Comparison of ENCODE assay signal across 21 cellular contexts in the genomic region with DNA sequence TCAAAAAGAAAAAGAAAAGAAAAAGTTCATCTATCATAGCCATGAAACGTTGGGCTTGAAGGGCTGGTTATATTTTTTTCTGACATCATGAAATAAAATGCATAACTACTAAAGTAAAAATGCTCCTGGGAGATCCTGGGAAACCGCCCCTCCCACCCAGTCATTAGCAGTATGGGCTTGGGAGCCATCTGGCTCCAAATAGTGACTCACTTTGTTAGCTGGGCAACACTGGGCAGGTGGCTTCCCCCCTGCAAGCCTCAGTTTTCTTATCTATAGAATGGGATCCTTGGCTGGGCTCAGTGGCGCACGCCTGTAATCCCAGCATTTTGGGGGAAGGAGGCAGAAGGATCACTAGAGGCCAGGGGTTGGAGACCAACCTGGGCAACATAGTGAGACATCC.
DNase-seq lines count a peak whose midpoint lies in the region; ATAC-seq, FAIRE-seq and TF ChIP-seq lines count a peak whose summit lies in the region.
"Had no signal": no experiment of that assay in that cellular context is flagged by ENCODE, and none has a peak within 500 bp of the region (broad histone marks: within the 10 kb centered on the region; RNA-seq: fewer than 3 reads in every experiment).

No MANE protein-coding gene starts in this region.

- no peak overlapping the region for H2BK5ac ChIP-seq in H9 (ENCODE audit: insufficient read length, low read length)

- H3K4me1 ChIP-seq in H9 (ENCODE audit: insufficient read depth, low read length) (no peaks in the 10 kb centered on the region), K562 (replicated peaks in 1 of 2; ENCODE audit: control insufficient read depth in 2 of 2, insufficient read depth in 2 of 2, low read length in 2 of 2) (peaks cover 0 to 28% of the 10 kb centered on the region in 2 experiments; a peak in 3 of 5 replicates)
- H3K4me1 ChIP-seq: A549, SJCRH30 had no signal

- no peak overlapping the region for H4K5ac ChIP-seq in H9 (ENCODE audit: insufficient read length, low read depth, low read length)

- H3K27me3 Mint-ChIP-seq in H9 (ENCODE audit: low read depth) = peaks cover 5% of the 10 kb centered on the region
- H3K27me3 Mint-ChIP-seq in activated CD8-positive, alpha-beta T cell treated with anti-CD3 and anti-CD28 coated beads, Interleukin-2, amount 10 ng/mL, durations not matched to agents 7 days and 5 days (ENCODE audit: low read depth) = peaks cover 2% of the 10 kb centered on the region

- DNase-seq in SHP77 (lab: John Stamatoyannopoulos, UW) (peak; percentile 34 to 48), SHP77 treated with DMSO at 0.1 percent for 48 hours (lab: John Stamatoyannopoulos, UW) (no peak), H9 (peak; percentile 13), K562 (ENCODE audit: extremely low read depth in 1 of 4, low spot score in 3 of 4) (no peak)
- DNase-seq in activated CD8-positive, alpha-beta T cell treated with anti-CD3 and anti-CD28 coated beads, Interleukin-2, amount 10 ng/mL, durations not matched to agents 7 days and 5 days = no peak
- DNase-seq: KBM-7, NCI-H1105 treated with DMSO at 0.1 percent for 48 hours, NCI-H1694, NCI-H2081 treated with DMSO at 0.1 percent for 48 hours, NCI-H510A, NCI-H774, SJCRH30, T-helper 17 cell had no signal

- H3K27me3 ChIP-seq in H9 (ENCODE audit: insufficient read depth, low read length) (no peaks in the 10 kb centered on the region), K562 (ENCODE audit: control insufficient read depth in 2 of 2, insufficient read depth in 2 of 2, low read length in 2 of 2) (no peaks in the 10 kb centered on the region; a peak in 1 of 5 replicates)
- H3K27me3 ChIP-seq: BLaER1 treated with 17β-estradiol and CSF1 and Interleukin-3, amounts not matched to agents 10 nM and 100 nM; SJCRH30 had no signal

- H3K27ac Mint-ChIP-seq in H9 = no peak overlapping the region
- H3K27ac Mint-ChIP-seq in activated CD8-positive, alpha-beta T cell treated with anti-CD3 and anti-CD28 coated beads, Interleukin-2, amount 10 ng/mL, durations not matched to agents 7 days and 5 days = no peak overlapping the region
- H3K27ac Mint-ChIP-seq: T-helper 17 cell had no signal

- no peak overlapping the region for H3K4ac ChIP-seq in H9 (ENCODE audit: low read depth, low read length)

- no peaks in the 10 kb centered on the region for H3K36me3 ChIP-seq in K562 (ENCODE audit: control insufficient read depth, insufficient read depth, low read length)
- H3K36me3 ChIP-seq: BLaER1 treated with 17β-estradiol and CSF1 and Interleukin-3, amounts not matched to agents 10 nM and 100 nM; SJCRH30 had no signal

- H3K9me3 ChIP-seq in H9 (ENCODE audit: control insufficient read depth, low read depth, low read length) (no peaks in the 10 kb centered on the region), K562 (replicated peaks; ENCODE audit: control insufficient read depth, insufficient read depth, low read depth, low read length) (no peaks in the 10 kb centered on the region)
- H3K9me3 ChIP-seq: A549; BLaER1 treated with 17β-estradiol and CSF1 and Interleukin-3, amounts not matched to agents 10 nM and 100 nM; SJCRH30 had no signal

- H3K36me3 Mint-ChIP-seq in H9 (ENCODE audit: insufficient read depth in 1 of 3, low read depth in 3 of 3) = no peaks in the 10 kb centered on the region; a peak in 1 of 7 replicates
- H3K36me3 Mint-ChIP-seq in activated CD8-positive, alpha-beta T cell treated with anti-CD3 and anti-CD28 coated beads, Interleukin-2, amount 10 ng/mL, durations not matched to agents 7 days and 5 days (ENCODE audit: low read depth) = no peaks in the 10 kb centered on the region

- no peak overlapping the region for H3K27ac ChIP-seq in H9 (ENCODE audit: insufficient read length, low read depth, low read length)
- no peak overlapping the region for H3K27ac ChIP-seq in K562 (ENCODE audit: extremely low read depth, low read depth, low read length)
- H3K27ac ChIP-seq: A549; BLaER1 treated with 17β-estradiol and CSF1 and Interleukin-3, amounts not matched to agents 10 nM and 100 nM; RWPE1; SJCRH30 had no signal

- TF ChIP-seq RAD21 in K562 (CRISPR knock-in tag; conservative IDR thresholded peaks at IDR 0.05 in 1 of 2, IDR thresholded peaks at IDR 0.05 in 1 of 2) = no peak

- POLR2A ChIA-PET in K562 (lab: Yijun Ruan, JAX) = no interaction called here
- POLR2A ChIA-PET in activated CD8-positive, alpha-beta T cell treated with anti-CD3 and anti-CD28 coated beads, Interleukin-2, amount 10 ng/mL, durations not matched to agents 7 days and 5 days (lab: Charles Lee) = no interaction called here

- TF ChIP-seq CTCF in H9 (conservative IDR thresholded peaks at IDR 0.05) (no peak), K562 (IDR thresholded peaks at IDR 0.05 in 2 of 3, conservative IDR thresholded peaks at IDR 0.05 in 1 of 3; ENCODE audit: insufficient read depth in 2 of 3, low read depth in 1 of 3, low read length in 3 of 3) (no peak)

- intact Hi-C loops in K562 (cut with micrococcal nuclease) = no loop called here

- no peaks in the 10 kb centered on the region for H3K9me1 ChIP-seq in K562 (ENCODE audit: control insufficient read depth, insufficient read depth, low read length)

- no peaks in the 10 kb centered on the region for H3K23me2 ChIP-seq in H9 (ENCODE audit: insufficient read length, low read depth, low read length, poor library complexity, severe bottlenecking)

- in situ Hi-C loops in K562 (cut with MboI) = loop anchor here (10.0 kb wide), 1 partner anchor 993 kb away; no protein-coding TSS in a partner anchor

- H3K9ac ChIP-seq in H9 (ENCODE audit: extremely low read depth, insufficient read length, low read length) (no peak overlapping the region), K562 (ENCODE audit: insufficient read depth in 1 of 2, low read depth in 2 of 2, low read length in 2 of 2) (no peak overlapping the region)

- H2AFZ ChIP-seq in H9 (ENCODE audit: low read length) = no peak overlapping the region
- no peak overlapping the region for H2AFZ ChIP-seq in K562 (ENCODE audit: low read depth, low read length)

- peaks cover 3 to 6% of the 10 kb centered on the region in 2 experiments; a peak in 3 of 4 replicates for H3K4me1 Mint-ChIP-seq in H9
- peaks cover 3% of the 10 kb centered on the region for H3K4me1 Mint-ChIP-seq in activated CD8-positive, alpha-beta T cell treated with anti-CD3 and anti-CD28 coated beads, Interleukin-2, amount 10 ng/mL, durations not matched to agents 7 days and 5 days (ENCODE audit: low read depth)
- H3K4me1 Mint-ChIP-seq: T-helper 17 cell had no signal

- H3K4me3 Mint-ChIP-seq in H9 = no peak overlapping the region
- no peak overlapping the region for H3K4me3 Mint-ChIP-seq in activated CD8-positive, alpha-beta T cell treated with anti-CD3 and anti-CD28 coated beads, Interleukin-2, amount 10 ng/mL, durations not matched to agents 7 days and 5 days
- H3K4me3 Mint-ChIP-seq: T-helper 17 cell had no signal

- H4K20me1 ChIP-seq in H9 (ENCODE audit: control insufficient read depth, insufficient read depth, insufficient read length) (no peaks in the 10 kb centered on the region), K562 (replicated peaks; ENCODE audit: control insufficient read depth, insufficient read depth, low read length) (no peaks in the 10 kb centered on the region)
- H4K20me1 ChIP-seq: BLaER1 treated with 17β-estradiol and CSF1 and Interleukin-3, amounts not matched to agents 10 nM and 100 nM had no signal

- no peak for FAIRE-seq in K562 (lab: Jason Lieb, UNC)
- FAIRE-seq: A549, GM12892, GM18507 had no signal

- ATAC-seq in K562 (no peak), SK-N-SH treated with all-trans-retinoic acid at 6 μM for 48 hours (no peak), GM18858 (IDR thresholded peaks at IDR 0.05; ENCODE audit: unreplicated experiment) (no peak)
- ATAC-seq in activated CD8-positive, alpha-beta T cell treated with anti-CD3 and anti-CD28 coated beads, Interleukin-2, amount 10 ng/mL, durations not matched to agents 7 days and 5 days = no peak
- ATAC-seq: HCT116, T-helper 17 cell had no signal

- H3K23ac ChIP-seq in H9 (ENCODE audit: insufficient read length, low read depth, low read length) = no peak overlapping the region

- BruUV-seq in K562 (replicated peaks; lab: Mats Ljungman, UMichigan) = no TSS peak

- no peak overlapping the region for H2BK15ac ChIP-seq in H9 (ENCODE audit: low read depth, low read length)

- no peak overlapping the region for H4K91ac ChIP-seq in H9 (ENCODE audit: insufficient read length, low read depth, low read length)

- H2BK12ac ChIP-seq in H9 (ENCODE audit: insufficient read length, low read depth, low read length) = no peak overlapping the region

- no CpG with 5 or more reads among the region's 4 CpGs for WGBS in H9 (ENCODE audit: extremely low coverage, insufficient read length, low lambda C conversion rate)
- WGBS in K562 (ENCODE audit: insufficient coverage, low coverage, missing lambda C conversion rate) = 43% methylated on average over 4 of the region's 4 CpGs

- H2BK120ac ChIP-seq in H9 (ENCODE audit: low read depth, low read length, poor library complexity, severe bottlenecking) = no peak overlapping the region

- no peak overlapping the region for H4K8ac ChIP-seq in H9 (replicated peaks; ENCODE audit: insufficient read length, low read depth, low read length)

- H3K79me2 ChIP-seq in H9 (ENCODE audit: insufficient read depth, low read length) (no peaks in the 10 kb centered on the region), K562 (ENCODE audit: control insufficient read depth, insufficient read depth, low read length) (no peaks in the 10 kb centered on the region)

- no peak overlapping the region for H2BK20ac ChIP-seq in H9 (ENCODE audit: low read depth, low read length, poor library complexity, severe bottlenecking)

- no peak overlapping the region for H3K4me2 ChIP-seq in H9 (ENCODE audit: insufficient read depth, insufficient read length, low read length)
- H3K4me2 ChIP-seq in K562 (ENCODE audit: insufficient read depth, low read length) = no peak overlapping the region
- H3K4me2 ChIP-seq: A549; BLaER1 treated with 17β-estradiol and CSF1 and Interleukin-3, amounts not matched to agents 10 nM and 100 nM had no signal

- TF ChIP-seq EP300 in K562 (IDR thresholded peaks at IDR 0.05; ENCODE audit: low read length) = no peak

- TF ChIP-seq POLR2A in K562 (conservative IDR thresholded peaks at IDR 0.05) = no peak

- H3K9me3 Mint-ChIP-seq in H9 = no peaks in the 10 kb centered on the region
- no peaks in the 10 kb centered on the region for H3K9me3 Mint-ChIP-seq in activated CD8-positive, alpha-beta T cell treated with anti-CD3 and anti-CD28 coated beads, Interleukin-2, amount 10 ng/mL, durations not matched to agents 7 days and 5 days (ENCODE audit: insufficient read depth)

- CTCF ChIA-PET in K562 (lab: Yijun Ruan, JAX; ENCODE audit: low intra/inter-chr PET ratio) = no interaction called here
- CTCF ChIA-PET in activated CD8-positive, alpha-beta T cell treated with anti-CD3 and anti-CD28 coated beads, Interleukin-2, amount 10 ng/mL, durations not matched to agents 7 days and 5 days (lab: Charles Lee) = no interaction called here

- no peak overlapping the region for H3K56ac ChIP-seq in H9 (ENCODE audit: insufficient read length, low read depth, low read length)

- no peak overlapping the region for H3K14ac ChIP-seq in H9 (ENCODE audit: insufficient read depth, low read length)

- no peaks in the 10 kb centered on the region for H3K79me1 ChIP-seq in H9 (ENCODE audit: insufficient read depth, low read depth, low read length, poor library complexity, severe bottlenecking)

- no peak overlapping the region for H2AK5ac ChIP-seq in H9 (ENCODE audit: insufficient read length, low read length)

- H3T11ph ChIP-seq in H9 (ENCODE audit: low read length) = no peak overlapping the region

- no peak overlapping the region for H3K18ac ChIP-seq in H9 (ENCODE audit: insufficient read length, low read depth, low read length)

- no peak overlapping the region for H3K4me3 ChIP-seq in K562
- H3K4me3 ChIP-seq: A549; BLaER1 treated with 17β-estradiol and CSF1 and Interleukin-3, amounts not matched to agents 10 nM and 100 nM; SJCRH30 had no signal

Comparison
In these comparisons a context has a peak if more than half of its experiments do, and no peak if none do; other contexts are left out.
1. DNase-seq: peak in SHP77 (2 of 2) and H9 (single experiment); none in SHP77 treated with DMSO at 0.1 percent for 48 hours (single experiment), K562 (0 of 4) and activated CD8-positive, alpha-beta T cell treated with anti-CD3 and anti-CD28 coated beads, Interleukin-2, amount 10 ng/mL, durations not matched to agents 7 days and 5 days (single experiment).